ENCODE assay signal across 1 cellular context in the genomic region with DNA sequence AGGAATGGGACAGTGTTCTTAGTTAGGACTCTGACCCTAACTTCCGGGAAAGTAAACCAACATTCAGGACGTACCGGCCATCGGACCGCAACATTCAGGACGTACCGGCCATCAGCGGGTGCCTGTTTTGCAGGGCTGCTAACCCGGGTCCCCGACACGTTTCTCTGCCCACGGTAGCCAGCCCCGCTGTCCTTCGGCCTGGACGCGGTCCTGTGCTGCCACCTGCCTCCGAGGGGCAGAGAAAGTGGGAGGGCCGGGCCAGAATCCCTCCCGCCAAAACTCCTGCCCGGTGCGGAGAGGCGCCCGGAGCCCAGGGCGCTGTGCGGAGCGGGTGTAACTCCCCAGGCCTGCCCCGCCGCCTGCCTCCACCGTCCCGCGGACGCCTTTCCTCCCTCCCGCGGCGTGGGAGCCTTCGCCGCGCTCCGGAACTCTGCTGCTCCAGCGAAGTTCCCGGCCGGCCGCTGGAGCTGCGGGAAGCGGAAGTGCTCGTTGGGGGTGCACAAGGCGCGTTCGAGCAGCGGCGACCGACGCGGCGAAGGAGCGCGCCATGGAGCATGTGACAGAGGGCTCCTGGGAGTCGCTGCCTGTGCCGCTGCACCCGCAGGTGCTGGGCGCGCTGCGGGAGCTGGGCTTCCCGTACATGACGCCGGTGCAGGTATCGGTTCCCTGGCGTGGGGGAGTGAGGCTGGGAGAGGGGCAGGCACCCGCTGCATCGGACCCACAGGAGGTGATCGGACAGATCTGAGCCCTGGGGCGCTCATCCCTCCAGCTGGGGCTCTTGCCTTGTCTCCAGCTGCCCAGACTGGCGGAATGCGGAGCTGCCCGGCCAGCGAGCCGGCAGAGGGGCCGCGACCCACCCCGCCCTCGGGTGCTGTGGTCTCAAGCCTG.
A peak's percentile ranks its signal among the peaks of the same experiment; 100 is the strongest.
TF ChIP-seq lines count a peak whose summit lies in the region.

A gene with protein sequence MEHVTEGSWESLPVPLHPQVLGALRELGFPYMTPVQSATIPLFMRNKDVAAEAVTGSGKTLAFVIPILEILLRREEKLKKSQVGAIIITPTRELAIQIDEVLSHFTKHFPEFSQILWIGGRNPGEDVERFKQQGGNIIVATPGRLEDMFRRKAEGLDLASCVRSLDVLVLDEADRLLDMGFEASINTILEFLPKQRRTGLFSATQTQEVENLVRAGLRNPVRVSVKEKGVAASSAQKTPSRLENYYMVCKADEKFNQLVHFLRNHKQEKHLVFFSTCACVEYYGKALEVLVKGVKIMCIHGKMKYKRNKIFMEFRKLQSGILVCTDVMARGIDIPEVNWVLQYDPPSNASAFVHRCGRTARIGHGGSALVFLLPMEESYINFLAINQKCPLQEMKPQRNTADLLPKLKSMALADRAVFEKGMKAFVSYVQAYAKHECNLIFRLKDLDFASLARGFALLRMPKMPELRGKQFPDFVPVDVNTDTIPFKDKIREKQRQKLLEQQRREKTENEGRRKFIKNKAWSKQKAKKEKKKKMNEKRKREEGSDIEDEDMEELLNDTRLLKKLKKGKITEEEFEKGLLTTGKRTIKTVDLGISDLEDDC (plus strand): TSS at position 498 of the 888 bp plus-strand sequence. CDS start 50 bp downstream, at position 548.

TF ChIP-seq in H1, 55 proteins besides CTCF, POLR2A, EP300 and RAD21 (continues in another document):
- TF ChIP-seq, protein P1, sequence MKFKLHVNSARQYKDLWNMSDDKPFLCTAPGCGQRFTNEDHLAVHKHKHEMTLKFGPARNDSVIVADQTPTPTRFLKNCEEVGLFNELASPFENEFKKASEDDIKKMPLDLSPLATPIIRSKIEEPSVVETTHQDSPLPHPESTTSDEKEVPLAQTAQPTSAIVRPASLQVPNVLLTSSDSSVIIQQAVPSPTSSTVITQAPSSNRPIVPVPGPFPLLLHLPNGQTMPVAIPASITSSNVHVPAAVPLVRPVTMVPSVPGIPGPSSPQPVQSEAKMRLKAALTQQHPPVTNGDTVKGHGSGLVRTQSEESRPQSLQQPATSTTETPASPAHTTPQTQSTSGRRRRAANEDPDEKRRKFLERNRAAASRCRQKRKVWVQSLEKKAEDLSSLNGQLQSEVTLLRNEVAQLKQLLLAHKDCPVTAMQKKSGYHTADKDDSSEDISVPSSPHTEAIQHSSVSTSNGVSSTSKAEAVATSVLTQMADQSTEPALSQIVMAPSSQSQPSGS (IDR thresholded peaks at IDR 0.05; ENCODE audit: low read length) = no peak
- TF ChIP-seq BCL11A (IDR thresholded peaks at IDR 0.05; ENCODE audit: low read depth in 2 of 2, low read length in 2 of 2) (no peak), SIRT6 (IDR thresholded peaks at IDR 0.05; ENCODE audit: low read length) (no peak), RFX5 (IDR thresholded peaks at IDR 0.05; ENCODE audit: borderline replicate concordance, low read depth, low read length) (no peak), NANOG (IDR thresholded peaks at IDR 0.05; ENCODE audit: insufficient read depth, low read depth, low read length, poor library complexity, severe bottlenecking) (no peak), CEBPB (IDR thresholded peaks at IDR 0.05; ENCODE audit: low read depth, low read length) (no peak), GTF2F1 (IDR thresholded peaks at IDR 0.05; ENCODE audit: borderline replicate concordance, low read depth, low read length) (no peak), HDAC2 (IDR thresholded peaks at IDR 0.05; ENCODE audit: borderline replicate concordance in 1 of 2, low read depth in 2 of 2, low read length in 2 of 2) (peak in 1 of 2 experiments; percentile 86; a peak in 2 of 4 replicates), SP1 (IDR thresholded peaks at IDR 0.05; ENCODE audit: low read depth, low read length) (0 out of 2 replicates have a peak, but pooled peaks have one; percentile 9), MAFK (IDR thresholded peaks at IDR 0.05; ENCODE audit: low read depth, low read length) (no peak), YY1 (IDR thresholded peaks at IDR 0.05; ENCODE audit: low read depth, low read length) (peak; percentile 70; the same call in 1 of the 2 replicates), KDM4A (IDR thresholded peaks at IDR 0.05; ENCODE audit: low read depth, low read length, severe bottlenecking) (peak; percentile 91), NRF1 (IDR thresholded peaks at IDR 0.05; ENCODE audit: low read depth, low read length) (no peak), EGR1 (IDR thresholded peaks at IDR 0.05; ENCODE audit: borderline replicate concordance, low read depth, low read length) (peak; percentile 62; the same call in 1 of the 2 replicates), RNF2 (IDR thresholded peaks at IDR 0.05; ENCODE audit: borderline replicate concordance, low read depth, low read length, missing control alignments, poor library complexity, severe bottlenecking) (no peak), CHD2 (IDR thresholded peaks at IDR 0.05; ENCODE audit: low read length) (no peak), SUZ12 (IDR thresholded peaks at IDR 0.05; ENCODE audit: low read length) (no peak), ASH2L (IDR thresholded peaks at IDR 0.05; ENCODE audit: low read length) (peak; percentile 96), CBX8 (IDR thresholded peaks at IDR 0.05; ENCODE audit: borderline replicate concordance, low read depth, low read length) (no peak), TAF1 (IDR thresholded peaks at IDR 0.05; ENCODE audit: low read depth, low read length) (peak; percentile 94), SIN3A (conservative IDR thresholded peaks at IDR 0.05 in 1 of 2, IDR thresholded peaks at IDR 0.05 in 1 of 2; ENCODE audit: low read depth in 1 of 2, low read length in 2 of 2) (peak; percentile 83 to 94; a peak in 3 of 4 replicates), SAP30 (IDR thresholded peaks at IDR 0.05; ENCODE audit: insufficient read depth, insufficient replicate concordance, low read length) (no peak), HDAC6 (IDR thresholded peaks at IDR 0.05; ENCODE audit: low read depth, low read length) (no peak), ZNF274 (IDR thresholded peaks at IDR 0.05; ENCODE audit: borderline replicate concordance, extremely low read depth, low read length) (no peak), SIX5 (IDR thresholded peaks at IDR 0.05; ENCODE audit: low read depth, low read length) (peak; percentile 28; the same call in 1 of the 2 replicates), BACH1 (IDR thresholded peaks at IDR 0.05; ENCODE audit: low read length) (no peak), SP4 (IDR thresholded peaks at IDR 0.05; ENCODE audit: low read length) (no peak), TCF12 (IDR thresholded peaks at IDR 0.05; ENCODE audit: low read depth, low read length) (no peak), POLR2AphosphoS5 (IDR thresholded peaks at IDR 0.05; ENCODE audit: low read depth, low read length) (peak; percentile 90), CHD1 (IDR thresholded peaks at IDR 0.05; ENCODE audit: low read depth, low read length) (no peak), TBP (IDR thresholded peaks at IDR 0.05; ENCODE audit: low read depth, low read length) (peak; percentile 88), EZH2 (IDR thresholded peaks at IDR 0.05; ENCODE audit: low read depth, low read length, severe bottlenecking) (no peak), KDM1A (IDR thresholded peaks at IDR 0.05; ENCODE audit: borderline replicate concordance, low read length) (no peak), SP2 (IDR thresholded peaks at IDR 0.05; ENCODE audit: low read length) (no peak), CBX5 (IDR thresholded peaks at IDR 0.05; ENCODE audit: low read depth, low read length) (no peak), JUND (IDR thresholded peaks at IDR 0.05; ENCODE audit: low read length) (no peak), RXRA (IDR thresholded peaks at IDR 0.05; ENCODE audit: insufficient read depth, low read depth, low read length) (no peak), RBBP5 (IDR thresholded peaks at IDR 0.05; ENCODE audit: borderline replicate concordance, low read depth, low read length) (no peak), CREB1 (IDR thresholded peaks at IDR 0.05) (peak; percentile 96), POU5F1 (IDR thresholded peaks at IDR 0.05; ENCODE audit: low read depth, low read length) (no peak), BRCA1 (IDR thresholded peaks at IDR 0.05; ENCODE audit: low read depth, low read length) (no peak), SRF (IDR thresholded peaks at IDR 0.05; ENCODE audit: low read depth, low read length) (peak; percentile 66)
- TF ChIP-seq, protein P2, sequence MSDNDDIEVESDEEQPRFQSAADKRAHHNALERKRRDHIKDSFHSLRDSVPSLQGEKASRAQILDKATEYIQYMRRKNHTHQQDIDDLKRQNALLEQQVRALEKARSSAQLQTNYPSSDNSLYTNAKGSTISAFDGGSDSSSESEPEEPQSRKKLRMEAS (IDR thresholded peaks at IDR 0.05) = peak; percentile 86
- TF ChIP-seq, protein P3, sequence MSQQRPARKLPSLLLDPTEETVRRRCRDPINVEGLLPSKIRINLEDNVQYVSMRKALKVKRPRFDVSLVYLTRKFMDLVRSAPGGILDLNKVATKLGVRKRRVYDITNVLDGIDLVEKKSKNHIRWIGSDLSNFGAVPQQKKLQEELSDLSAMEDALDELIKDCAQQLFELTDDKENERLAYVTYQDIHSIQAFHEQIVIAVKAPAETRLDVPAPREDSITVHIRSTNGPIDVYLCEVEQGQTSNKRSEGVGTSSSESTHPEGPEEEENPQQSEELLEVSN (IDR thresholded peaks at IDR 0.05) = peak; percentile 97
- TF ChIP-seq, protein P4, sequence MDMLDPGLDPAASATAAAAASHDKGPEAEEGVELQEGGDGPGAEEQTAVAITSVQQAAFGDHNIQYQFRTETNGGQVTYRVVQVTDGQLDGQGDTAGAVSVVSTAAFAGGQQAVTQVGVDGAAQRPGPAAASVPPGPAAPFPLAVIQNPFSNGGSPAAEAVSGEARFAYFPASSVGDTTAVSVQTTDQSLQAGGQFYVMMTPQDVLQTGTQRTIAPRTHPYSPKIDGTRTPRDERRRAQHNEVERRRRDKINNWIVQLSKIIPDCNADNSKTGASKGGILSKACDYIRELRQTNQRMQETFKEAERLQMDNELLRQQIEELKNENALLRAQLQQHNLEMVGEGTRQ (IDR thresholded peaks at IDR 0.05; ENCODE audit: low read length) = peak; percentile 66
- TF ChIP-seq, protein P5, sequence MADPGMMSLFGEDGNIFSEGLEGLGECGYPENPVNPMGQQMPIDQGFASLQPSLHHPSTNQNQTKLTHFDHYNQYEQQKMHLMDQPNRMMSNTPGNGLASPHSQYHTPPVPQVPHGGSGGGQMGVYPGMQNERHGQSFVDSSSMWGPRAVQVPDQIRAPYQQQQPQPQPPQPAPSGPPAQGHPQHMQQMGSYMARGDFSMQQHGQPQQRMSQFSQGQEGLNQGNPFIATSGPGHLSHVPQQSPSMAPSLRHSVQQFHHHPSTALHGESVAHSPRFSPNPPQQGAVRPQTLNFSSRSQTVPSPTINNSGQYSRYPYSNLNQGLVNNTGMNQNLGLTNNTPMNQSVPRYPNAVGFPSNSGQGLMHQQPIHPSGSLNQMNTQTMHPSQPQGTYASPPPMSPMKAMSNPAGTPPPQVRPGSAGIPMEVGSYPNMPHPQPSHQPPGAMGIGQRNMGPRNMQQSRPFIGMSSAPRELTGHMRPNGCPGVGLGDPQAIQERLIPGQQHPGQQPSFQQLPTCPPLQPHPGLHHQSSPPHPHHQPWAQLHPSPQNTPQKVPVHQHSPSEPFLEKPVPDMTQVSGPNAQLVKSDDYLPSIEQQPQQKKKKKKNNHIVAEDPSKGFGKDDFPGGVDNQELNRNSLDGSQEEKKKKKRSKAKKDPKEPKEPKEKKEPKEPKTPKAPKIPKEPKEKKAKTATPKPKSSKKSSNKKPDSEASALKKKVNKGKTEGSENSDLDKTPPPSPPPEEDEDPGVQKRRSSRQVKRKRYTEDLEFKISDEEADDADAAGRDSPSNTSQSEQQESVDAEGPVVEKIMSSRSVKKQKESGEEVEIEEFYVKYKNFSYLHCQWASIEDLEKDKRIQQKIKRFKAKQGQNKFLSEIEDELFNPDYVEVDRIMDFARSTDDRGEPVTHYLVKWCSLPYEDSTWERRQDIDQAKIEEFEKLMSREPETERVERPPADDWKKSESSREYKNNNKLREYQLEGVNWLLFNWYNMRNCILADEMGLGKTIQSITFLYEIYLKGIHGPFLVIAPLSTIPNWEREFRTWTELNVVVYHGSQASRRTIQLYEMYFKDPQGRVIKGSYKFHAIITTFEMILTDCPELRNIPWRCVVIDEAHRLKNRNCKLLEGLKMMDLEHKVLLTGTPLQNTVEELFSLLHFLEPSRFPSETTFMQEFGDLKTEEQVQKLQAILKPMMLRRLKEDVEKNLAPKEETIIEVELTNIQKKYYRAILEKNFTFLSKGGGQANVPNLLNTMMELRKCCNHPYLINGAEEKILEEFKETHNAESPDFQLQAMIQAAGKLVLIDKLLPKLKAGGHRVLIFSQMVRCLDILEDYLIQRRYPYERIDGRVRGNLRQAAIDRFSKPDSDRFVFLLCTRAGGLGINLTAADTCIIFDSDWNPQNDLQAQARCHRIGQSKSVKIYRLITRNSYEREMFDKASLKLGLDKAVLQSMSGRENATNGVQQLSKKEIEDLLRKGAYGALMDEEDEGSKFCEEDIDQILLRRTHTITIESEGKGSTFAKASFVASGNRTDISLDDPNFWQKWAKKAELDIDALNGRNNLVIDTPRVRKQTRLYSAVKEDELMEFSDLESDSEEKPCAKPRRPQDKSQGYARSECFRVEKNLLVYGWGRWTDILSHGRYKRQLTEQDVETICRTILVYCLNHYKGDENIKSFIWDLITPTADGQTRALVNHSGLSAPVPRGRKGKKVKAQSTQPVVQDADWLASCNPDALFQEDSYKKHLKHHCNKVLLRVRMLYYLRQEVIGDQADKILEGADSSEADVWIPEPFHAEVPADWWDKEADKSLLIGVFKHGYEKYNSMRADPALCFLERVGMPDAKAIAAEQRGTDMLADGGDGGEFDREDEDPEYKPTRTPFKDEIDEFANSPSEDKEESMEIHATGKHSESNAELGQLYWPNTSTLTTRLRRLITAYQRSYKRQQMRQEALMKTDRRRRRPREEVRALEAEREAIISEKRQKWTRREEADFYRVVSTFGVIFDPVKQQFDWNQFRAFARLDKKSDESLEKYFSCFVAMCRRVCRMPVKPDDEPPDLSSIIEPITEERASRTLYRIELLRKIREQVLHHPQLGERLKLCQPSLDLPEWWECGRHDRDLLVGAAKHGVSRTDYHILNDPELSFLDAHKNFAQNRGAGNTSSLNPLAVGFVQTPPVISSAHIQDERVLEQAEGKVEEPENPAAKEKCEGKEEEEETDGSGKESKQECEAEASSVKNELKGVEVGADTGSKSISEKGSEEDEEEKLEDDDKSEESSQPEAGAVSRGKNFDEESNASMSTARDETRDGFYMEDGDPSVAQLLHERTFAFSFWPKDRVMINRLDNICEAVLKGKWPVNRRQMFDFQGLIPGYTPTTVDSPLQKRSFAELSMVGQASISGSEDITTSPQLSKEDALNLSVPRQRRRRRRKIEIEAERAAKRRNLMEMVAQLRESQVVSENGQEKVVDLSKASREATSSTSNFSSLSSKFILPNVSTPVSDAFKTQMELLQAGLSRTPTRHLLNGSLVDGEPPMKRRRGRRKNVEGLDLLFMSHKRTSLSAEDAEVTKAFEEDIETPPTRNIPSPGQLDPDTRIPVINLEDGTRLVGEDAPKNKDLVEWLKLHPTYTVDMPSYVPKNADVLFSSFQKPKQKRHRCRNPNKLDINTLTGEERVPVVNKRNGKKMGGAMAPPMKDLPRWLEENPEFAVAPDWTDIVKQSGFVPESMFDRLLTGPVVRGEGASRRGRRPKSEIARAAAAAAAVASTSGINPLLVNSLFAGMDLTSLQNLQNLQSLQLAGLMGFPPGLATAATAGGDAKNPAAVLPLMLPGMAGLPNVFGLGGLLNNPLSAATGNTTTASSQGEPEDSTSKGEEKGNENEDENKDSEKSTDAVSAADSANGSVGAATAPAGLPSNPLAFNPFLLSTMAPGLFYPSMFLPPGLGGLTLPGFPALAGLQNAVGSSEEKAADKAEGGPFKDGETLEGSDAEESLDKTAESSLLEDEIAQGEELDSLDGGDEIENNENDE (IDR thresholded peaks at IDR 0.05; ENCODE audit: insufficient replicate concordance, low read length) = no peak
- TF ChIP-seq, protein P6, sequence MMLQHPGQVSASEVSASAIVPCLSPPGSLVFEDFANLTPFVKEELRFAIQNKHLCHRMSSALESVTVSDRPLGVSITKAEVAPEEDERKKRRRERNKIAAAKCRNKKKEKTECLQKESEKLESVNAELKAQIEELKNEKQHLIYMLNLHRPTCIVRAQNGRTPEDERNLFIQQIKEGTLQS (IDR thresholded peaks at IDR 0.05; ENCODE audit: insufficient read depth, low read depth, low read length) = peak; percentile 78
